16 cellular contexts compared by ENCODE assay signal in genomic region chr5:33230467-33231078, GRCh38.
"Had no signal": no experiment of that assay in that cellular context is flagged by ENCODE, and none has a peak within 500 bp of the region (broad histone marks: within the 10 kb centered on the region; RNA-seq: fewer than 3 reads in every experiment).

No MANE protein-coding gene starts in this region.

- H3K9me3 Mint-ChIP-seq: activated T-helper 2 cell treated with anti-CD3 and anti-CD28 coated beads, Interferon-gamma antibody, Interleukin-2, Interleukin-4, amounts not matched to agents 10 μg/mL and 5 μg/mL and 100 μg/mL, durations not matched to agents 14 hours and 24 hours and 36 hours had no signal

- H3K36me3 ChIP-seq: brain microvascular endothelial cell, esophagus muscularis mucosa, heart left ventricle, left lung, tibial artery, vagina had no signal

- H3K36me3 Mint-ChIP-seq: activated naive CD4-positive, alpha-beta T cell treated with anti-CD3 and anti-CD28 coated beads, Interleukin-2, amount 10 ng/mL, durations not matched to agents 7 days and 5 days had no signal

- H3K4me3 ChIP-seq: esophagus muscularis mucosa, heart left ventricle, left lung, skin epidermis, tibial artery, vagina had no signal

- H3K27ac Mint-ChIP-seq: activated CD4-positive, alpha-beta T cell treated with anti-CD3 and anti-CD28 coated beads, Interleukin-2, amount 10 ng/mL, durations not matched to agents 24 days and 14 days; activated naive CD4-positive, alpha-beta T cell treated with anti-CD3 and anti-CD28 coated beads, Interleukin-2, amount 10 ng/mL, durations not matched to agents 7 days and 5 days; activated T-helper 2 cell treated with anti-CD3 and anti-CD28 coated beads, Interferon-gamma antibody, Interleukin-2, Interleukin-4, amounts not matched to agents 10 μg/mL and 5 μg/mL and 100 μg/mL, durations not matched to agents 14 hours and 24 hours and 36 hours had no signal

- H3K27me3 ChIP-seq: brain microvascular endothelial cell, esophagus muscularis mucosa, foreskin keratinocyte, heart left ventricle, left lung, tibial artery, vagina had no signal

- H3K4me1 ChIP-seq: foreskin keratinocyte, left lung, vagina had no signal

- H3K9me3 ChIP-seq: tibial artery, vagina had no signal

- H3K27me3 Mint-ChIP-seq: activated naive CD4-positive, alpha-beta T cell treated with anti-CD3 and anti-CD28 coated beads, Interleukin-2, amount 10 ng/mL, durations not matched to agents 7 days and 5 days had no signal

- ATAC-seq: foreskin keratinocyte, left lung had no signal

- H3K4me3 Mint-ChIP-seq: activated CD4-positive, alpha-beta T cell treated with anti-CD3 and anti-CD28 coated beads, Interleukin-2, amount 10 ng/mL, durations not matched to agents 24 days and 14 days; activated naive CD4-positive, alpha-beta T cell treated with anti-CD3 and anti-CD28 coated beads, Interleukin-2, amount 10 ng/mL, durations not matched to agents 7 days and 5 days; dendritic cell treated with granulocyte-macrophage colony-stimulating factor and Interleukin-4, amounts not matched to agents 40 ng/mL and 50 ng/mL, for 4 days had no signal

- H3K27ac ChIP-seq: brain microvascular endothelial cell, esophagus muscularis mucosa, foreskin keratinocyte, vagina had no signal

- DNase-seq: activated CD4-positive, alpha-beta T cell treated with anti-CD3 and anti-CD28 coated beads, Interleukin-2, amount 10 ng/mL, durations not matched to agents 24 days and 14 days; activated naive CD4-positive, alpha-beta T cell treated with anti-CD3 and anti-CD28 coated beads, Interleukin-2, amount 10 ng/mL, durations not matched to agents 7 days and 5 days; activated T-cell treated with anti-CD3 and anti-CD28 coated beads for 4 hours; brain microvascular endothelial cell; foreskin keratinocyte; heart left ventricle; left lung; mesenchymal stem cell; retina; T-helper 9 cell; tibial artery had no signal
